ENCODE assay signal across 20 cellular contexts in the genomic region with DNA sequence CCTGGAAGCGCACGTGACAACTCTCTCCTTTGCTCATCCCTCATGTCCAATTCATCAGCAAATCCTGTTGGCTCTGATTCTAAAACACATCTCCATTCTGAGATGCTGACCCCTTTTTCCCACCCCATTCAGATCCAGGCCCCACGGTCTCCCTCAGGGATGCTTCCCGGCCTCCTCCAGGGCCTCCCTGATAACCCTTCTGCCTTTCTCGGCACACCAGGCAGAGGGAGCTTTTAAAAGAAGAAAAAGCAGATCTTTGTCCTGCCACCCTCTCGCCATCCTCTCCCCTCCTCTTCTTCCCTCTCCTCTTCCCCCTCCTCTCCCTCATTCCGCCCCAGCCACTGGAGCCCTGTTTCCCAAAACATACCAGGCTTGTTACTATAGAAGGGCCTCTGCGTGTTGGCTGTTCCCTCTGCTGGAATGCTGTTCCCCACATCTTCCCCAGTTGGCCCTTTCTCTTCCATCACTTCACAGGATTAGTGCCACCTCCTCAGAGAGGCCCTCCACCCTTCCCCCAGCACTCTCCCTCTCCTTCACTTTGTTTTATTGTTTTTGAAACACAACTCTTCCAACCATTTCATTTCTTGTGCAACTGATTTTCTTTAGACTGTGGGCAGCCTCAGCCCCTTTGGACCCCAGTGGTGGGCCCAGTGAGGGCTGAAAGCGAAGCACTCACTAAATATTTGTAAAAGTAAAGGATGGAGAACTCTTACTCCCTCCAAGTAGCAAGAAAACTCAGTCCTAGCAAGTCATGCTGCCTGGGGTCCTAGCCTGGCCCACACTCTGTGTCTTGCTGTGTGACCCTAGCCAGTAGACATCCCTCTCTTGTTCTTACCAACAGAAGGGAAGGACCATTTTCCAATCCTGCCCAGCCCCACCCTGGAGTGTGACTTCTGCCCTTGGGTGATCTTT. TPM values are rescaled to one million over a fixed set of nuclear protein-coding genes. Genes with fewer than 3 reads are reported as not detected.
A peak's percentile ranks its signal among the peaks of the same experiment; 100 is the strongest.
DNase-seq lines count a peak whose midpoint lies in the region; ATAC-seq, FAIRE-seq and TF ChIP-seq lines count a peak whose summit lies in the region.
"Had no signal": no experiment of that assay in that cellular context is flagged by ENCODE, and none has a peak within 500 bp of the region (broad histone marks: within the 10 kb centered on the region; RNA-seq: fewer than 3 reads in every experiment).

No MANE protein-coding gene starts in this region.

- H3K9me2 ChIP-seq in GM23338 (ENCODE audit: insufficient read depth): no peaks in the 10 kb centered on the region

- H3K4me2 ChIP-seq in GM23338 (peak overlapping the region; percentile 94), H1 (ENCODE audit: insufficient read depth in 1 of 2, low read depth in 2 of 2, low read length in 2 of 2) (peak overlapping the region in 1 of 2 experiments; percentile 95; a peak in 2 of 4 replicates)

- TF ChIP-seq EP300 in H1 (IDR thresholded peaks at IDR 0.05; ENCODE audit: borderline replicate concordance in 1 of 2, low read depth in 2 of 2, low read length in 2 of 2): no peak

- H2BK15ac ChIP-seq in H1 (ENCODE audit: low read length): 0 out of 2 replicates have a peak overlapping the region, but pooled peaks have one; percentile 72

- peak overlapping the region; percentile 66; the same call in 1 of the 2 replicates for H2BK20ac ChIP-seq in H1 (ENCODE audit: low read length)

- H2AFZ ChIP-seq in GM23338 (no peak overlapping the region), H1 (ENCODE audit: low read length) (no peak overlapping the region)

- H3K9me3 ChIP-seq in H1 (ENCODE audit: insufficient read depth in 2 of 2, low read depth in 1 of 2, low read length in 1 of 2): no peaks in the 10 kb centered on the region
- H3K9me3 ChIP-seq: HAP-1, SJSA1 had no signal

- no peak overlapping the region for H4K8ac ChIP-seq in H1 (ENCODE audit: extremely low read depth, insufficient read depth, low read length)

- H3K56ac ChIP-seq in H1 (replicated peaks; ENCODE audit: insufficient read length, low read depth, low read length): no peak overlapping the region

- DNase-seq in 8988T (peak; percentile 52), GM23338 (ENCODE audit: low spot score) (no peak), H1 (ENCODE audit: low read depth in 1 of 2, low spot score in 2 of 2) (no peak), nephron progenitor cell (no peak)
- DNase-seq: EL, KG1, NCI-H1048, NCI-H1436 treated with DMSO at 0.1 percent for 48 hours, NCI-H2081, NCI-H774 had no signal

- H3K4me1 Mint-ChIP-seq in GM23338 (peaks cover 49% of the 10 kb centered on the region), nephron progenitor cell (peaks cover 56% of the 10 kb centered on the region)
- H3K4me1 Mint-ChIP-seq in stimulated activated memory B cell treated with anti-CD40 and anti-IgM and Interleukin-4, amounts not matched to agents 10 μg/mL and 1 μg/mL and 100 μg/mL, for 72 hours: peaks cover 48% of the 10 kb centered on the region

- H3K23me2 ChIP-seq in H1 (ENCODE audit: low read depth, low read length): peaks cover 24% of the 10 kb centered on the region

- H2BK120ac ChIP-seq in H1 (replicated peaks; ENCODE audit: low read depth, low read length): peak overlapping the region; percentile 13

- TF ChIP-seq RAD21 in H1 (IDR thresholded peaks at IDR 0.05 in 1 of 2, conservative IDR thresholded peaks at IDR 0.05 in 1 of 2; ENCODE audit: low read depth in 2 of 2, low read length in 2 of 2): no peak

- H3K36me3 Mint-ChIP-seq in GM23338 (ENCODE audit: low read depth): peaks cover 2% of the 10 kb centered on the region; the same call in 1 of the 3 replicates
- no peaks in the 10 kb centered on the region for H3K36me3 Mint-ChIP-seq in nephron progenitor cell (ENCODE audit: low read depth)
- no peaks in the 10 kb centered on the region for H3K36me3 Mint-ChIP-seq in stimulated activated memory B cell treated with anti-CD40 and anti-IgM and Interleukin-4, amounts not matched to agents 10 μg/mL and 1 μg/mL and 100 μg/mL, for 72 hours

- H3K36me3 ChIP-seq in GM23338 (ENCODE audit: insufficient read depth) (no peaks in the 10 kb centered on the region), H1 (ENCODE audit: control insufficient read depth in 2 of 4, insufficient read depth in 4 of 4, low read length in 3 of 4) (peaks cover 0 to 17% (median 0%) of the 10 kb centered on the region in 4 experiments; a peak in 1 of 8 replicates)
- H3K36me3 ChIP-seq: HAP-1, SJSA1 had no signal

- H3K27ac ChIP-seq in GM23338 (ENCODE audit: low read depth): no peak overlapping the region
- no peak overlapping the region for H3K27ac ChIP-seq in H1 (ENCODE audit: low read depth, low read length)
- H3K27ac ChIP-seq: HL-60, RWPE1, SJSA1 had no signal

- H3K27ac Mint-ChIP-seq in GM23338: no peak overlapping the region
- no peak overlapping the region for H3K27ac Mint-ChIP-seq in nephron progenitor cell
- no peak overlapping the region for H3K27ac Mint-ChIP-seq in stimulated activated memory B cell treated with anti-CD40 and anti-IgM and Interleukin-4, amounts not matched to agents 10 μg/mL and 1 μg/mL and 100 μg/mL, for 72 hours
- H3K27ac Mint-ChIP-seq: CD14-positive monocyte had no signal

- H2BK5ac ChIP-seq in H1 (ENCODE audit: low read depth, low read length): peak overlapping the region; percentile 1; the same call in 1 of the 2 replicates

- H3K27me3 Mint-ChIP-seq in GM23338 (ENCODE audit: insufficient read depth, low read depth, poor library complexity): peaks cover 81% of the 10 kb centered on the region
- H3K27me3 Mint-ChIP-seq in nephron progenitor cell (ENCODE audit: low read depth, poor library complexity): peaks cover 88% of the 10 kb centered on the region
- H3K27me3 Mint-ChIP-seq in stimulated activated memory B cell treated with anti-CD40 and anti-IgM and Interleukin-4, amounts not matched to agents 10 μg/mL and 1 μg/mL and 100 μg/mL, for 72 hours: peaks cover 88% of the 10 kb centered on the region

- peak overlapping the region; percentile 35; the same call in 1 of the 2 replicates for H2BK12ac ChIP-seq in H1 (ENCODE audit: low read depth, low read length)

- H3K4me3 ChIP-seq in GM23338: peak overlapping the region; percentile 76; the same call in 1 of the 2 replicates
- no peak overlapping the region for H3K4me3 ChIP-seq in H1 (ENCODE audit: extremely low read depth in 1 of 4, insufficient read depth in 2 of 4, low read depth in 3 of 4, low read length in 4 of 4)
- H3K4me3 ChIP-seq: HAP-1, SJSA1 had no signal

- H3K23ac ChIP-seq in H1 (ENCODE audit: insufficient read length): no peak overlapping the region

- peak overlapping the region; percentile 44 for H3K4ac ChIP-seq in H1 (replicated peaks; ENCODE audit: insufficient read length, low read depth, low read length)

- POLR2A ChIA-PET in H1 (lab: Charles Lee; ENCODE audit: partially characterized antibody): interaction anchor here (0.8 to 1.1 kb wide), 2 partner anchors 12 to 63 kb away, joined by 3 read pairs; no protein-coding TSS in a partner anchor

- H4K5ac ChIP-seq in H1 (ENCODE audit: insufficient read length, low read depth, low read length): no peak overlapping the region

- FAIRE-seq in H1 (lab: Jason Lieb, UNC): no peak
- FAIRE-seq: HTR-8/SVneo had no signal

- H3K4me3 Mint-ChIP-seq in GM23338 (peak overlapping the region; percentile 45; the same call in 1 of the 3 replicates), nephron progenitor cell (peak overlapping the region; percentile 33)
- no peak overlapping the region for H3K4me3 Mint-ChIP-seq in stimulated activated memory B cell treated with anti-CD40 and anti-IgM and Interleukin-4, amounts not matched to agents 10 μg/mL and 1 μg/mL and 100 μg/mL, for 72 hours

- ATAC-seq in GM23338 (no peak), HG02938 (IDR thresholded peaks at IDR 0.05; ENCODE audit: unreplicated experiment) (no peak), HG03439 (IDR thresholded peaks at IDR 0.05; ENCODE audit: unreplicated experiment) (no peak), HG03097 (IDR thresholded peaks at IDR 0.05; ENCODE audit: low FRiP score, unreplicated experiment) (no peak)
- no peak for ATAC-seq in stimulated activated memory B cell treated with anti-CD40 and anti-IgM and Interleukin-4, amounts not matched to agents 10 μg/mL and 1 μg/mL and 100 μg/mL, for 72 hours

- no peak overlapping the region; the same call in 1 of the 2 replicates for H3K18ac ChIP-seq in H1 (ENCODE audit: extremely low read depth, low read length)

- CTCF ChIA-PET in H1 (lab: Charles Lee; ENCODE audit: partially characterized antibody): interaction anchor here (0.6 to 1.7 kb wide), 5 partner anchors 10 to 135 kb away, joined by 3 to 5 read pairs (median 3); no protein-coding TSS in a partner anchor

- peak overlapping the region; percentile 73 for H4K91ac ChIP-seq in H1 (replicated peaks; ENCODE audit: insufficient read length, low read length)

- TF ChIP-seq CTCF in GM23338 (conservative IDR thresholded peaks at IDR 0.05; ENCODE audit: low read depth in 2 of 2) (0 out of 4 replicates have a peak, but pooled peaks of 1 of the 2 experiments have one; percentile 2), H1 (IDR thresholded peaks at IDR 0.05; ENCODE audit: control extremely low read depth in 1 of 3, insufficient read depth in 1 of 3, low read depth in 1 of 3, low read length in 3 of 3) (no peak), nephron progenitor cell (IDR thresholded peaks at IDR 0.05) (no peak)

- H3K9me3 Mint-ChIP-seq in GM23338 (no peaks in the 10 kb centered on the region; the same call in 2 of the 3 replicates), nephron progenitor cell (no peaks in the 10 kb centered on the region)
- H3K9me3 Mint-ChIP-seq in stimulated activated memory B cell treated with anti-CD40 and anti-IgM and Interleukin-4, amounts not matched to agents 10 μg/mL and 1 μg/mL and 100 μg/mL, for 72 hours: no peaks in the 10 kb centered on the region

- H3K79me1 ChIP-seq in H1 (ENCODE audit: low read depth, low read length): no peaks in the 10 kb centered on the region

- H3K14ac ChIP-seq in H1 (ENCODE audit: insufficient read length): no peak overlapping the region

- no peak for TF ChIP-seq POLR2A in H1 (IDR thresholded peaks at IDR 0.05; ENCODE audit: control extremely low read depth in 1 of 2, low read depth in 2 of 2, low read length in 2 of 2)

- no peak overlapping the region for H3K9ac ChIP-seq in H1 (replicated peaks in 1 of 4; ENCODE audit: extremely low read depth in 1 of 4, low read depth in 3 of 4, low read length in 3 of 4)

- H4K20me1 ChIP-seq in GM23338 (replicated peaks; ENCODE audit: insufficient read depth) (no peaks in the 10 kb centered on the region), H1 (replicated peaks in 1 of 2; ENCODE audit: control insufficient read depth in 1 of 2, insufficient read depth in 2 of 2, low read length in 2 of 2) (peaks cover 0 to 20% of the 10 kb centered on the region in 2 experiments)

- no peak overlapping the region for H2AK5ac ChIP-seq in H1 (ENCODE audit: low read depth, low read length)

- 33% methylated on average over 8 of the region's 9 CpGs; no CpG with 5 or more reads in 1 of the 2 experiments for WGBS in H1 (ENCODE audit: extremely low coverage in 1 of 2, insufficient coverage in 1 of 2, insufficient read length in 1 of 2, insufficient replicate concordance in 2 of 2, low coverage in 1 of 2, low lambda C conversion rate in 2 of 2, missing lambda C conversion rate in 1 of 2), 2 experiments

- H3K79me2 ChIP-seq in GM23338 (replicated peaks; ENCODE audit: insufficient read depth) (no peaks in the 10 kb centered on the region), H1 (ENCODE audit: control insufficient read depth in 1 of 2, insufficient read depth in 2 of 2, low read length in 2 of 2) (no peaks in the 10 kb centered on the region)

- H3K27me3 ChIP-seq in GM23338 (ENCODE audit: insufficient read depth) (peaks cover 97% of the 10 kb centered on the region), H1 (replicated peaks in 1 of 4; ENCODE audit: control insufficient read depth in 3 of 4, extremely low read depth in 1 of 4, insufficient read depth in 3 of 4, low read length in 3 of 4) (peaks cover 88 to 96% (median 96%) of the 10 kb centered on the region in 4 experiments)

- H3K4me1 ChIP-seq in GM23338 (ENCODE audit: insufficient read depth): peaks cover 60% of the 10 kb centered on the region
- peaks cover 32 to 64% (median 46%) of the 10 kb centered on the region in 4 experiments for H3K4me1 ChIP-seq in H1 (replicated peaks in 1 of 4; ENCODE audit: control insufficient read depth in 3 of 4, insufficient read depth in 4 of 4, low read length in 3 of 4)

- H3F3A ChIP-seq in GM23338 (replicated peaks; ENCODE audit: low read depth): peaks cover 32% of the 10 kb centered on the region

RNA-seq across cellular contexts. Expression of a gene that starts 2.5 kb away (rescaled TPM):
- 17.1 and 18.1 TPM in 2 replicates for total RNA-seq in GM23338 (2014; rRNA removed; shearing (Covaris generic))
- polyA plus RNA-seq in GM23338 (2016; fragmentation: Nextera tagmentation; extraction: Ambion mirVana) (19.7 and 22.9 TPM in 2 replicates), H1 (2011; rRNA removed) (7.2 and 19.2 TPM in 2 replicates)
- total RNA-seq in H1 (2021; fragmentation: NEBNext Ultra II Directional; extraction: Animal tissue kit (Norgen Biotek cat#: 25700)): 9.5 and 10.3 TPM in 2 replicates
- polyA plus RNA-seq in H1 (2011; cell fraction: cytosol; rRNA removed): 10.3 TPM
- 15.8 TPM for polyA plus RNA-seq in H1 (2011; cell fraction: nucleus; rRNA removed)
- polyA plus RNA-seq in H1 (2012, experiment 1 of 2): 5.8 to 11.1 TPM (median 9.9 TPM) in 4 replicates
- 10.1 TPM for polyA plus RNA-seq in H1 (2012, experiment 2 of 2)
- polyA plus RNA-seq in H1 (2013, experiment 1 of 2): 46.8 TPM
- polyA plus RNA-seq in H1 (2013, experiment 2 of 2): 48.9 TPM
- polyA minus RNA-seq in H1 (2011; rRNA and poly(A)+ RNA removed): 0.68 and 2.1 TPM in 2 replicates
- polyA minus RNA-seq in H1 (2011; cell fraction: cytosol; rRNA and poly(A)+ RNA removed): 7.1 TPM
- polyA minus RNA-seq in H1 (2011; cell fraction: nucleus; rRNA and poly(A)+ RNA removed): 2.5 TPM

RNA-seq across cellular contexts. Expression of a gene that starts 3.6 kb away (rescaled TPM):
- 6.8 and 9.8 TPM in 2 replicates for total RNA-seq in GM23338 (2014; rRNA removed; shearing (Covaris generic))
- 15.7 and 16.2 TPM in 2 replicates for polyA plus RNA-seq in GM23338 (2016; fragmentation: Nextera tagmentation; extraction: Ambion mirVana)
- total RNA-seq in H1 (2021; fragmentation: NEBNext Ultra II Directional; extraction: Animal tissue kit (Norgen Biotek cat#: 25700)): 8.6 and 12.2 TPM in 2 replicates
- polyA plus RNA-seq in H1 (2011; rRNA removed): 4.0 and 10.4 TPM in 2 replicates
- polyA plus RNA-seq in H1 (2011; cell fraction: cytosol; rRNA removed): 6.1 TPM
- polyA plus RNA-seq in H1 (2011; cell fraction: nucleus; rRNA removed): 34.5 TPM
- 5.8 to 11.5 TPM (median 11.1 TPM) in 4 replicates for polyA plus RNA-seq in H1 (2012, experiment 1 of 2)
- 10.7 TPM for polyA plus RNA-seq in H1 (2012, experiment 2 of 2)
- polyA plus RNA-seq in H1 (2013, experiment 1 of 2): 37.3 TPM
- 37.3 TPM for polyA plus RNA-seq in H1 (2013, experiment 2 of 2)
- 0.56 and 0.82 TPM in 2 replicates for polyA minus RNA-seq in H1 (2011; rRNA and poly(A)+ RNA removed)
- 9.2 TPM for polyA minus RNA-seq in H1 (2011; cell fraction: cytosol; rRNA and poly(A)+ RNA removed)
- polyA minus RNA-seq in H1 (2011; cell fraction: nucleus; rRNA and poly(A)+ RNA removed): 5.0 TPM
- total RNA-seq: SJSA1 had no signal
- polyA plus RNA-seq: CD14-positive monocyte had no signal

RNA-seq across cellular contexts. Expression of a gene that starts 20.5 kb away (rescaled TPM):
- total RNA-seq in GM23338 (2014; rRNA removed; shearing (Covaris generic)): 121 and 124 TPM in 2 replicates
- 135 and 138 TPM in 2 replicates for polyA plus RNA-seq in GM23338 (2016; fragmentation: Nextera tagmentation; extraction: Ambion mirVana)
- total RNA-seq in H1 (2021; fragmentation: NEBNext Ultra II Directional; extraction: Animal tissue kit (Norgen Biotek cat#: 25700)): 56.8 and 63.1 TPM in 2 replicates
- polyA plus RNA-seq in H1 (2011; rRNA removed): 62.7 and 132 TPM in 2 replicates
- polyA plus RNA-seq in H1 (2011; cell fraction: cytosol; rRNA removed): 95.5 TPM
- 203 TPM for polyA plus RNA-seq in H1 (2011; cell fraction: nucleus; rRNA removed)
- 24.8 to 73.2 TPM (median 62.2 TPM) in 4 replicates for polyA plus RNA-seq in H1 (2012, experiment 1 of 2)
- 46.1 TPM for polyA plus RNA-seq in H1 (2012, experiment 2 of 2)
- 101 TPM for polyA plus RNA-seq in H1 (2013, experiment 1 of 2)
- polyA plus RNA-seq in H1 (2013, experiment 2 of 2): 91.7 TPM
- 2.7 and 3.3 TPM in 2 replicates for polyA minus RNA-seq in H1 (2011; rRNA and poly(A)+ RNA removed)
- polyA minus RNA-seq in H1 (2011; cell fraction: cytosol; rRNA and poly(A)+ RNA removed): 32.8 TPM
- 20.1 TPM for polyA minus RNA-seq in H1 (2011; cell fraction: nucleus; rRNA and poly(A)+ RNA removed)

RNA-seq across cellular contexts. Expression of a gene that starts 27.8 kb away (rescaled TPM):
- 11.2 and 13.7 TPM in 2 replicates for total RNA-seq in GM23338 (2014; rRNA removed; shearing (Covaris generic))
- 3.6 and 6.4 TPM in 2 replicates for polyA plus RNA-seq in GM23338 (2016; fragmentation: Nextera tagmentation; extraction: Ambion mirVana)
- total RNA-seq in H1 (2021; fragmentation: NEBNext Ultra II Directional; extraction: Animal tissue kit (Norgen Biotek cat#: 25700)): 8.8 and 9.0 TPM in 2 replicates
- 2.2 and 6.7 TPM in 2 replicates for polyA plus RNA-seq in H1 (2011; rRNA removed)
- polyA plus RNA-seq in H1 (2011; cell fraction: cytosol; rRNA removed): 5.5 TPM
- 6.8 TPM for polyA plus RNA-seq in H1 (2011; cell fraction: nucleus; rRNA removed)
- 4.9 to 9.1 TPM (median 6.0 TPM) in 4 replicates for polyA plus RNA-seq in H1 (2012, experiment 1 of 2)
- 5.2 TPM for polyA plus RNA-seq in H1 (2012, experiment 2 of 2)
- 4.2 TPM for polyA plus RNA-seq in H1 (2013, experiment 1 of 2)
- polyA plus RNA-seq in H1 (2013, experiment 2 of 2): 4.0 TPM
- polyA minus RNA-seq in H1 (2011; rRNA and poly(A)+ RNA removed): 6.3 and 8.8 TPM in 2 replicates
- polyA minus RNA-seq in H1 (2011; cell fraction: cytosol; rRNA and poly(A)+ RNA removed): 11.4 TPM
- polyA minus RNA-seq in H1 (2011; cell fraction: nucleus; rRNA and poly(A)+ RNA removed): 3.9 TPM

RNA-seq across cellular contexts. Expression of a gene that starts 37.4 kb away (rescaled TPM):
- 627 and 649 TPM in 2 replicates for total RNA-seq in GM23338 (2014; rRNA removed; shearing (Covaris generic))
- polyA plus RNA-seq in GM23338 (2016; fragmentation: Nextera tagmentation; extraction: Ambion mirVana): 1,301 and 1,361 TPM in 2 replicates
- total RNA-seq in H1 (2021; fragmentation: NEBNext Ultra II Directional; extraction: Animal tissue kit (Norgen Biotek cat#: 25700)): 1,331 and 1,340 TPM in 2 replicates
- polyA plus RNA-seq in H1 (2011; rRNA removed): 2,924 and 5,409 TPM in 2 replicates
- 3,548 TPM for polyA plus RNA-seq in H1 (2011; cell fraction: cytosol; rRNA removed)
- polyA plus RNA-seq in H1 (2011; cell fraction: nucleus; rRNA removed): 1,787 TPM
- polyA plus RNA-seq in H1 (2012, experiment 1 of 2): 2,370 to 2,796 TPM (median 2,589 TPM) in 4 replicates
- polyA plus RNA-seq in H1 (2012, experiment 2 of 2): 3,432 TPM
- polyA plus RNA-seq in H1 (2013, experiment 1 of 2): 1,517 TPM
- 1,516 TPM for polyA plus RNA-seq in H1 (2013, experiment 2 of 2)
- polyA minus RNA-seq in H1 (2011; rRNA and poly(A)+ RNA removed): 1,852 and 1,905 TPM in 2 replicates
- 518 TPM for polyA minus RNA-seq in H1 (2011; cell fraction: cytosol; rRNA and poly(A)+ RNA removed)
- 613 TPM for polyA minus RNA-seq in H1 (2011; cell fraction: nucleus; rRNA and poly(A)+ RNA removed)
